1 cellular context compared by ENCODE assay signal in the genomic region with DNA sequence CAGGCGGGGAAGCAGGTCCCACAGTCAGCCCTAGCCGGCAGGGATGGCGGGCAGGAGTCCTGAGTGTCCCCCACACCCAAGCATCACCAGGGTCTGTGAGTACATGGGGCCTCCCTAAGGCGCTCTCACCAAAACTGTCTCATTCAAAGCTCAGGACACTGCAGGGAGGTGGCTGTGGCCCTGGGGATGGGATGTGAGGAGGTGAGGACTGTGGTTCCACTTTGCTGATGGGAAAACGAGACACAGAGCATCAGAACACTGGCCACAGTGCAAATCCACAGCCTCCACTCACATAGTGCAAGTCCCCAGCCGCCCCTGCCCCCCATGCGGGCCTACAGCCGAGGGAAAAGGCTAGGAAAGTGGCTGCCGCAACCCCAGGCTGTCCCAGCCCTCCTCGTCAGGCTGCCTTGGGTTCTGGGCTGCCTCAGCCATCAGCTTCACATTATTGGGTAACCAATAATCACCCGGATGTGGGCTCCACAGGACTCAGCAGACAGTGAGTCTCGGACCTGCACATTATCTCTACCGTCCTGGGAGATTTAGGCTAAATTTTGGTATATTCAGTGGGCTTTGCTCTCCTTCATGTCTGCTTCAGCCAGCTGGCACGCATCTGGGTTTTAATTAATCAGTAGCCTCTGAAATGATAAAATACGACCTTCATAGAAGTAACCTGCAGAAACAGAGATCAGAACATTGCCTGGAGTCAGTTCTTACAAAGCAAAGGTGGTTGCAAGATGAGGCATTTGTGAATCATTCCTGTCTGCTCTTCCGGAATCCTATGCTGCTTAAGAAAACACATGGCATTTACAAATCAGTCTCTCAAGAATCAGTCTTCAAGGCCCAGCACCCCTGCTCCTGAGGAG.
TF ChIP-seq lines count a peak whose summit lies in the region.

No MANE protein-coding gene starts in this region.

TF ChIP-seq in H1, 55 proteins besides CTCF, POLR2A, EP300 and RAD21:
- TF ChIP-seq SP1 (IDR thresholded peaks at IDR 0.05; ENCODE audit: low read depth, low read length): no peak
- no peak for TF ChIP-seq POLR2AphosphoS5 (IDR thresholded peaks at IDR 0.05; ENCODE audit: low read depth, low read length)
- TF ChIP-seq MAFK (IDR thresholded peaks at IDR 0.05; ENCODE audit: low read depth, low read length): no peak
- TF ChIP-seq POU5F1 (IDR thresholded peaks at IDR 0.05; ENCODE audit: low read depth, low read length): no peak
